ENCODE assay signal across 1 cellular context in genomic region chr15:90931737-90932659, GRCh38.
TF ChIP-seq lines count a peak whose summit lies in the region.

TSS of gene HDDC3 (minus strand) at chr15:90932549. CDS start at chr15:90932540, 9 bp downstream.

TF ChIP-seq in K562, 482 proteins besides CTCF, POLR2A, EP300 and RAD21 (continued from another document and continues in another):
- peak; percentile 76 for TF ChIP-seq HNRNPLL (IDR thresholded peaks at IDR 0.05; ENCODE audit: low read depth, low read length, poor library complexity, severe bottlenecking)
- peak; percentile 63; the same call in 1 of the 2 replicates for TF ChIP-seq NR2C2 (CRISPR knock-in tag; IDR thresholded peaks at IDR 0.05)
- no peak for TF ChIP-seq NR2C2 (tag; IDR thresholded peaks at IDR 0.05)
- no peak for TF ChIP-seq ZNF436 (CRISPR knock-in tag; IDR thresholded peaks at IDR 0.05)
- TF ChIP-seq KAT2B (IDR thresholded peaks at IDR 0.05; ENCODE audit: low read depth, low read length), result peak; percentile 53
- no peak for TF ChIP-seq NR0B1 (IDR thresholded peaks at IDR 0.05; ENCODE audit: partially characterized antibody)
- TF ChIP-seq TCF7 (IDR thresholded peaks at IDR 0.05; ENCODE audit: borderline replicate concordance), result no peak
- TF ChIP-seq ARID3A (IDR thresholded peaks at IDR 0.05; ENCODE audit: borderline replicate concordance, low read depth, low read length), result no peak
- TF ChIP-seq NCOR1 (IDR thresholded peaks at IDR 0.05), result no peak
- TF ChIP-seq ZNF644 (tag; IDR thresholded peaks at IDR 0.05; ENCODE audit: low read depth), result no peak
- no peak for TF ChIP-seq TCF15 (CRISPR knock-in tag; IDR thresholded peaks at IDR 0.05)
- no peak for TF ChIP-seq MAFF (IDR thresholded peaks at IDR 0.05; ENCODE audit: low read length)
- no peak for TF ChIP-seq ZNF830 (CRISPR knock-in tag; IDR thresholded peaks at IDR 0.05)
- TF ChIP-seq RREB1 (CRISPR knock-in tag; IDR thresholded peaks at IDR 0.05), result peak; percentile 38; the same call in 1 of the 2 replicates
- peak; percentile 57; the same call in 1 of the 2 replicates for TF ChIP-seq ILF3 (IDR thresholded peaks at IDR 0.05; ENCODE audit: borderline replicate concordance)
- TF ChIP-seq ZC3H11A (IDR thresholded peaks at IDR 0.05; ENCODE audit: low read depth, low read length), result no peak
- TF ChIP-seq MAX (CRISPR knock-in tag; IDR thresholded peaks at IDR 0.05), result peak; percentile 55; the same call in 1 of the 2 replicates
- TF ChIP-seq BACH1 (tag; IDR thresholded peaks at IDR 0.05), result no peak
- TF ChIP-seq ATF7 (IDR thresholded peaks at IDR 0.05), result peak; percentile 46; the same call in 1 of the 2 replicates
- TF ChIP-seq PHF21A (IDR thresholded peaks at IDR 0.05; ENCODE audit: borderline replicate concordance, low read depth), result peak; percentile 55; the same call in 1 of the 2 replicates
- TF ChIP-seq HES1 (IDR thresholded peaks at IDR 0.05; ENCODE audit: low read depth), result no peak
- peak; percentile 62; the same call in 1 of the 2 replicates for TF ChIP-seq POLR2H (tag; IDR thresholded peaks at IDR 0.05; ENCODE audit: low read depth)
- no peak for TF ChIP-seq ZBTB8A (IDR thresholded peaks at IDR 0.05; ENCODE audit: partially characterized antibody)
- TF ChIP-seq EWSR1 (IDR thresholded peaks at IDR 0.05; ENCODE audit: borderline replicate concordance, low read depth, partially characterized antibody), result no peak
- no peak for TF ChIP-seq NCOA4 (IDR thresholded peaks at IDR 0.05; ENCODE audit: partially characterized antibody)
- no peak for TF ChIP-seq ZNF318 (IDR thresholded peaks at IDR 0.05; ENCODE audit: borderline replicate concordance in 1 of 2, low read depth in 1 of 2)
- peak; percentile 92 for TF ChIP-seq STAT6 (CRISPR knock-in tag; IDR thresholded peaks at IDR 0.05)
- 0 out of 2 replicates have a peak, but pooled peaks have one; percentile 41 for TF ChIP-seq NFXL1 (CRISPR knock-in tag; IDR thresholded peaks at IDR 0.05)
- no peak for TF ChIP-seq JUNB (CRISPR knock-in tag; conservative IDR thresholded peaks at IDR 0.05)
- TF ChIP-seq CBX3 (IDR thresholded peaks at IDR 0.05; ENCODE audit: borderline replicate concordance in 1 of 2, low read length in 2 of 2), result peak in 1 of 2 experiments; percentile 58; a peak in 1 of 3 replicates
- TF ChIP-seq HMG20A (CRISPR knock-in tag; conservative IDR thresholded peaks at IDR 0.05), result no peak
- no peak for TF ChIP-seq SAFB2 (IDR thresholded peaks at IDR 0.05; ENCODE audit: borderline replicate concordance, low read depth, low read length, severe bottlenecking)
- peak; percentile 55 for TF ChIP-seq MXI1 (IDR thresholded peaks at IDR 0.05; ENCODE audit: low read depth, low read length)
- no peak for TF ChIP-seq ZNF124 (CRISPR knock-in tag; IDR thresholded peaks at IDR 0.05)
- peak; percentile 97 for TF ChIP-seq RBFOX2 (IDR thresholded peaks at IDR 0.05; ENCODE audit: low read depth, low read length)
- no peak for TF ChIP-seq USF2 (CRISPR knock-in tag; IDR thresholded peaks at IDR 0.05)
